8 cellular contexts compared by ENCODE assay signal in genomic region chr1:84298688-84299535, GRCh38. TPM values are rescaled to one million over a fixed set of nuclear protein-coding genes. Genes with fewer than 3 reads are reported as not detected.
DNase-seq lines count a peak whose midpoint lies in the region; ATAC-seq and TF ChIP-seq lines count a peak whose summit lies in the region.

No MANE protein-coding gene starts in this region.

- H3K9ac ChIP-seq in skeletal muscle satellite cell (ENCODE audit: low read depth, low read length), result peak overlapping the region; percentile 82

- H3K9me3 ChIP-seq in skeletal muscle satellite cell (replicated peaks; ENCODE audit: low read length), result no peaks in the 10 kb centered on the region

- CTCF ChIA-PET in MCF 10A (lab: Yijun Ruan, JAX), result no interaction called here

- no peaks in the 10 kb centered on the region for H3K27me3 ChIP-seq in skeletal muscle satellite cell (ENCODE audit: control insufficient read depth, insufficient read depth, low read length)

- POLR2A ChIA-PET in MCF 10A (lab: Yijun Ruan, JAX), result interaction anchor here (0.8 to 1.3 kb wide), 4 partner anchors 12 to 60 kb away, joined by 3 to 4 read pairs (median 4); no protein-coding TSS in a partner anchor

- peak; percentile 31 for DNase-seq in G401 (ENCODE audit: low spot score)
- peak; percentile 43 for DNase-seq in HuH-7.5 (ENCODE audit: low spot score)
- peak; percentile 2 for DNase-seq in T follicular helper cell (ENCODE audit: low read depth)
- peak; percentile 40 for DNase-seq in MCF 10A (ENCODE audit: unreplicated experiment)
- peak; percentile 70 for DNase-seq in iPS-NIHi11 (ENCODE audit: low spot score)
- DNase-seq in NCI-H187 (lab: John Stamatoyannopoulos, UW), result no peak

- TSS peak; percentile 24 for BruUV-seq in MCF 10A (replicated peaks; lab: Mats Ljungman, UMichigan)

- peaks cover 6% of the 10 kb centered on the region for H3K36me3 Mint-ChIP-seq in MCF 10A (ENCODE audit: insufficient read depth, unreplicated experiment)

- no peak for TF ChIP-seq CTCF in MCF 10A (IDR thresholded peaks at IDR 0.05; ENCODE audit: unreplicated experiment)

- no peaks in the 10 kb centered on the region for H3K36me3 ChIP-seq in skeletal muscle satellite cell (ENCODE audit: insufficient read depth, low read length)

- H3K9me3 Mint-ChIP-seq in MCF 10A (ENCODE audit: unreplicated experiment), result peaks cover 6% of the 10 kb centered on the region

- peak overlapping the region; percentile 92 for H3K4me3 ChIP-seq in skeletal muscle satellite cell (ENCODE audit: low read length)

- H3K27ac Mint-ChIP-seq in MCF 10A (ENCODE audit: low read depth, unreplicated experiment), result peak overlapping the region; percentile 30

- peak overlapping the region; percentile 97 for H3K4me2 ChIP-seq in skeletal muscle satellite cell (ENCODE audit: low read length)

- ATAC-seq in GM21619 (IDR thresholded peaks at IDR 0.05; ENCODE audit: unreplicated experiment), result peak; percentile 40

- intact Hi-C loops in MCF 10A (cut with micrococcal nuclease), result loop anchor here (5.0 kb wide), 2 partner anchors 133 to 142 kb away; no protein-coding TSS in a partner anchor

- H3K27me3 Mint-ChIP-seq in MCF 10A (ENCODE audit: insufficient read depth, unreplicated experiment), result no peaks in the 10 kb centered on the region

- peaks cover 20% of the 10 kb centered on the region for H3K4me1 Mint-ChIP-seq in MCF 10A (ENCODE audit: insufficient read depth, unreplicated experiment)

- H3K4me3 Mint-ChIP-seq in MCF 10A (ENCODE audit: unreplicated experiment), result peak overlapping the region; percentile 84

- H3K4me1 ChIP-seq in skeletal muscle satellite cell (ENCODE audit: control insufficient read depth, insufficient read depth, low read length), result peaks cover 40% of the 10 kb centered on the region

- in situ Hi-C loops in G401 (cut with HindIII; ENCODE audit: low sequenced_read_pairs), result no loop called here

RNA-seq across cellular contexts. Expression of gene SAMD13, which starts 2.6 kb away (rescaled TPM):
- not detected in 2 replicates for total RNA-seq in G401 (2014; rRNA removed; shearing (Covaris generic))
- total RNA-seq in MCF 10A (2022), result 1.2 and 1.3 TPM in 2 replicates
- total RNA-seq in skeletal muscle satellite cell (2012; rRNA removed), result 0.66 and 1.0 TPM in 2 replicates

Comparison
In these comparisons a context has a peak if more than half of its experiments do, and no peak if none do; other contexts are left out.
1. DNase-seq: peak in G401 (single experiment), HuH-7.5 (single experiment), T follicular helper cell (single experiment), MCF 10A (single experiment) and iPS-NIHi11 (single experiment); none in NCI-H187 (0 of 2).